8 cellular contexts compared by ENCODE assay signal in the genomic region with DNA sequence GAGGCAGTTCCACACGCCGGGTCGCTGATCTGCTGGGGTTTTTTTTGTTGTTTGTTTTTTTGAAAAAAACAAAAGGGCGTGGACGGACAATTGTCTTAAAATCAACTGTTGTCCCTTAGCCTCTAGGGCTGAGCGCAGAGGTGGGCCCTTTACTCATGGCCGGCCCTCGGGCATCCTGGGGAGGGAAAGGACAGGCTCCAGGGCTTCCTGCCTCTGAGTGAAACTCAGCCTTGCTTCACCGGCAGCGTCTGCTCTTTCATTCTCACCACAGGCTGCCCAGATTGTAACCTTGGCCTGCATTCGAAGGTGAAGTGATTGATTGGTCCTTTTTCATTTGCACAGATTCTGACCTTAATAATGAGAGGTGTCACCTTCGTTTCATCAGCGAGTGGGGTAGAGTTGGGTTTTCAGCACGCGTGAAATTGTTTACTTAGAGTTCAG. TPM values are rescaled to one million over a fixed set of nuclear protein-coding genes. Genes with fewer than 3 reads are reported as not detected.
DNase-seq lines count a peak whose midpoint lies in the region; ATAC-seq and TF ChIP-seq lines count a peak whose summit lies in the region.

No MANE protein-coding gene starts in this region.

- peak overlapping the region; percentile 92 for H3K4me3 Mint-ChIP-seq in neural progenitor cell

- WGBS in tibial nerve, 2 donors, result 0 to 1% methylated on average over 15 of the region's 15 CpGs

- no peak for TF ChIP-seq POLR2A in tibial nerve (IDR thresholded peaks at IDR 0.05)

- H3K9me3 Mint-ChIP-seq in neural progenitor cell, result peaks cover 8% of the 10 kb centered on the region

- peaks cover 3% of the 10 kb centered on the region for H3K27me3 Mint-ChIP-seq in neural progenitor cell (ENCODE audit: insufficient read depth, low read depth)

- peaks cover 18% of the 10 kb centered on the region for H3F3A ChIP-seq in neural progenitor cell (ENCODE audit: low read depth)

- peak overlapping the region; percentile 87 for H3K4me2 ChIP-seq in neural progenitor cell

- peaks cover 22% of the 10 kb centered on the region for H3K4me1 Mint-ChIP-seq in neural progenitor cell

- peak overlapping the region; percentile 66 for H2AFZ ChIP-seq in neural progenitor cell (replicated peaks)

- H3K4me1 ChIP-seq in neural progenitor cell (peaks cover 21% of the 10 kb centered on the region), tibial nerve (peaks cover 0 to 24% (median 10%) of the 10 kb centered on the region in 4 donors)

- DNase-seq in AG20443 (ENCODE audit: low spot score) (peak; percentile 58), NCI-H2171 (lab: John Stamatoyannopoulos, UW) (peak; percentile 35), activated T-cell treated with anti-CD3 and anti-CD28 coated beads for 4 hours (peak; percentile 25), fibroblast of pulmonary artery (ENCODE audit: low read depth) (peak; percentile 52), neural progenitor cell (ENCODE audit: low spot score) (peak; percentile 69), tibial nerve (ENCODE audit: low spot score in 2 of 2) (peak in 1 of 2 donors; percentile 29)

- H3K36me3 ChIP-seq in neural progenitor cell, result no peaks in the 10 kb centered on the region
- H3K36me3 ChIP-seq in tibial nerve, result peaks cover 0 to 7% (median 0%) of the 10 kb centered on the region in 3 donors

- H3K27me3 ChIP-seq in neural progenitor cell (peaks cover 13% of the 10 kb centered on the region), tibial nerve (no peaks in the 10 kb centered on the region)

- ATAC-seq in GM18502 (IDR thresholded peaks at IDR 0.05; ENCODE audit: poor library complexity, unreplicated experiment) (peak; percentile 41), HG02938 (IDR thresholded peaks at IDR 0.05; ENCODE audit: unreplicated experiment) (peak; percentile 37)

- TF ChIP-seq CTCF in fibroblast of pulmonary artery (IDR thresholded peaks at IDR 0.05; ENCODE audit: low read length, missing control alignments) (no peak), neural progenitor cell (IDR thresholded peaks at IDR 0.05) (no peak), tibial nerve (IDR thresholded peaks at IDR 0.05) (no peak)

- peaks cover 11% of the 10 kb centered on the region for H3K36me3 Mint-ChIP-seq in neural progenitor cell

- peak overlapping the region; percentile 91 for H3K4me3 ChIP-seq in fibroblast of pulmonary artery (replicated peaks; ENCODE audit: low read depth, low read length)
- peak overlapping the region; percentile 77 for H3K4me3 ChIP-seq in neural progenitor cell
- H3K4me3 ChIP-seq in tibial nerve, result peak overlapping the region; percentile 90 to 99 (median 94)

- no peak for TF ChIP-seq EP300 in tibial nerve (IDR thresholded peaks at IDR 0.05)

- no peak overlapping the region for H3K9ac ChIP-seq in neural progenitor cell

- peaks cover 12% of the 10 kb centered on the region for H4K20me1 ChIP-seq in neural progenitor cell (ENCODE audit: low read depth)

- H3K9me3 ChIP-seq in neural progenitor cell (ENCODE audit: low read depth) (no peaks in the 10 kb centered on the region), tibial nerve (no peaks in the 10 kb centered on the region)

- peak overlapping the region; percentile 65 for H3K27ac Mint-ChIP-seq in neural progenitor cell

- H3K79me2 ChIP-seq in neural progenitor cell (ENCODE audit: low read depth), result peaks cover 52% of the 10 kb centered on the region

- H3K27ac ChIP-seq in neural progenitor cell (no peak overlapping the region), tibial nerve (peak overlapping the region in 3 of 4 donors; percentile 98 to 99 (median 98))

RNA-seq across cellular contexts. Expression of a gene that starts 0.8 kb away (rescaled TPM):
- 5.4 and 7.8 TPM in 2 replicates for total RNA-seq in neural progenitor cell (ENCODE audit: low replicate concordance)
- 10 to 100 TPM in 1 of 4 donors, 1 to 10 TPM in 3; 6.3 to 11.1 (median 9.6) TPM for total RNA-seq in tibial nerve

RNA-seq across cellular contexts. Expression of a gene that starts 17.1 kb away (rescaled TPM):
- total RNA-seq in neural progenitor cell (ENCODE audit: low replicate concordance) (not detected in 2 replicates), tibial nerve (under 1 TPM in 2 of 4 donors, not detected in 2; 0.22 to 0.42 TPM)

RNA-seq across cellular contexts. Expression of a gene that starts 50.3 kb away (rescaled TPM):
- total RNA-seq in neural progenitor cell (ENCODE audit: low replicate concordance) (5.8 and 9.1 TPM in 2 replicates), tibial nerve (1 to 10 TPM in 3 of 4 donors, under 1 TPM in 1; 0.60 to 2.2 (median 1.3) TPM)
